23 cellular contexts compared by ENCODE assay signal in genomic region chr5:14945450-14945849, GRCh38.
"Had no signal": no experiment of that assay in that cellular context is flagged by ENCODE, and none has a peak within 500 bp of the region (broad histone marks: within the 10 kb centered on the region; RNA-seq: fewer than 3 reads in every experiment).

No MANE protein-coding gene starts in this region.

- H3K4me3 ChIP-seq: pancreas, prostate gland, smooth muscle cell, thyroid gland, upper lobe of left lung had no signal

- DNase-seq: activated CD4-positive, alpha-beta memory T cell treated with anti-CD3 and anti-CD28 coated beads, Interleukin-2, amount 10 ng/mL, durations not matched to agents 7 days and 5 days; activated CD4-positive, alpha-beta T cell treated with anti-CD3 and anti-CD28 coated beads, Interleukin-2, amount 10 ng/mL, durations not matched to agents 7 days and 5 days; activated CD4-positive, CD25-positive, alpha-beta regulatory T cell treated with anti-CD3 and anti-CD28 coated beads, Interleukin-2, amount 50 U/mL, for 72 hours; activated naive CD8-positive, alpha-beta T cell treated with anti-CD3 and anti-CD28 coated beads, Interleukin-2, amount 50 U/mL, for 24 hours; activated T-cell treated with anti-CD3 and anti-CD28 coated beads, Interleukin-2, amount 50 U/mL, for 4 hours; amygdala; endodermal cell; foreskin melanocyte; islet precursor cell; naive B cell; pancreas; stimulated activated CD4-positive, alpha-beta T cell treated with anti-CD3 and anti-CD28 coated beads, Interleukin-1b, Interleukin-23, amount 100 ng/mL, for 48 hours; stimulated activated CD4-positive, alpha-beta T cell treated with anti-CD3 and anti-CD28 coated beads, Interleukin-4, amount 100 ng/mL, for 4 hours; stimulated activated CD8-positive, alpha-beta memory T cell treated with anti-CD3 and anti-CD28 coated beads, Interleukin-4, amount 100 ng/mL, for 48 hours; stimulated activated naive CD8-positive, alpha-beta T cell treated with anti-CD3 and anti-CD28 coated beads, Interleukin-15, amount 100 ng/mL, for 72 hours; T-helper 2 cell; thyroid gland; upper lobe of left lung had no signal

- FAIRE-seq: bronchial epithelial cell, pancreas had no signal

- ATAC-seq: activated naive CD8-positive, alpha-beta T cell treated with anti-CD3 and anti-CD28 coated beads, Interleukin-2, amount 50 U/mL, for 24 hours; activated T-cell treated with anti-CD3 and anti-CD28 coated beads, Interleukin-2, amount 50 U/mL, for 4 hours; esophagus mucosa; pancreas; stimulated activated memory B cell treated with anti-CD40 and anti-IgM and Interleukin-4, amounts not matched to agents 10 μg/mL and 1 μg/mL and 100 μg/mL, for 72 hours; stimulated activated naive CD8-positive, alpha-beta T cell treated with anti-CD3 and anti-CD28 coated beads, Interleukin-15, amount 100 ng/mL, for 72 hours had no signal
